ENCODE assay signal across 16 cellular contexts in genomic region chr6:148857817-148858390, GRCh38.
A peak's percentile ranks its signal among the peaks of the same experiment; 100 is the strongest.
DNase-seq lines count a peak whose midpoint lies in the region; ATAC-seq, FAIRE-seq and TF ChIP-seq lines count a peak whose summit lies in the region.
"Had no signal": no experiment of that assay in that cellular context is flagged by ENCODE, and none has a peak within 500 bp of the region (broad histone marks: within the 10 kb centered on the region; RNA-seq: fewer than 3 reads in every experiment).

No MANE protein-coding gene starts in this region.

- no peak for ATAC-seq in stimulated activated naive B cell treated with anti-CD40 and anti-IgM and Interleukin-4, amounts not matched to agents 10 μg/mL and 1 μg/mL and 100 μg/mL, for 72 hours (replicated peaks)
- ATAC-seq: activated naive CD8-positive, alpha-beta T cell treated with anti-CD3 and anti-CD28 coated beads, Interleukin-2, amount 50 U/mL, for 24 hours had no signal

- no peak overlapping the region for H3K27ac Mint-ChIP-seq in stimulated activated naive B cell treated with anti-CD40 and anti-IgM and Interleukin-4, amounts not matched to agents 10 μg/mL and 1 μg/mL and 100 μg/mL, for 72 hours
- H3K27ac Mint-ChIP-seq: activated naive CD8-positive, alpha-beta T cell treated with anti-CD3 and anti-CD28 coated beads, Interleukin-2, amount 50 U/mL, for 24 hours; activated T-cell treated with anti-CD3 and anti-CD28 coated beads, Interleukin-2, amount 50 U/mL, for 24 hours had no signal

- no peak overlapping the region for H3K4me3 Mint-ChIP-seq in stimulated activated naive B cell treated with anti-CD40 and anti-IgM and Interleukin-4, amounts not matched to agents 10 μg/mL and 1 μg/mL and 100 μg/mL, for 72 hours
- H3K4me3 Mint-ChIP-seq: activated naive CD8-positive, alpha-beta T cell treated with anti-CD3 and anti-CD28 coated beads, Interleukin-2, amount 50 U/mL, for 24 hours; activated T-cell treated with anti-CD3 and anti-CD28 coated beads, Interleukin-2, amount 50 U/mL, for 24 hours had no signal

- peaks cover 34 to 55% of the 10 kb centered on the region in 2 donors for H3K4me1 Mint-ChIP-seq in stimulated activated naive B cell treated with anti-CD40 and anti-IgM and Interleukin-4, amounts not matched to agents 10 μg/mL and 1 μg/mL and 100 μg/mL, for 72 hours

- no peaks in the 10 kb centered on the region for H3K27me3 Mint-ChIP-seq in stimulated activated naive B cell treated with anti-CD40 and anti-IgM and Interleukin-4, amounts not matched to agents 10 μg/mL and 1 μg/mL and 100 μg/mL, for 72 hours

- no peak overlapping the region for H3K4me3 ChIP-seq in bronchial epithelial cell (ENCODE audit: low read depth, low read length)
- H3K4me3 ChIP-seq in suprapubic skin: no peak overlapping the region
- H3K4me3 ChIP-seq: BLaER1 treated with 17β-estradiol and CSF1 and Interleukin-3, amounts not matched to agents 10 nM and 100 nM; thoracic aorta had no signal

- H3K36me3 ChIP-seq in bronchial epithelial cell (ENCODE audit: control insufficient read depth, insufficient read depth, low read length) (no peaks in the 10 kb centered on the region), suprapubic skin (no peaks in the 10 kb centered on the region)
- H3K36me3 ChIP-seq: thoracic aorta had no signal

- no peak for FAIRE-seq in bronchial epithelial cell (lab: Jason Lieb, UNC)

- no peak for TF ChIP-seq EP300 in suprapubic skin (IDR thresholded peaks at IDR 0.05)

- no peak overlapping the region for H3K27ac ChIP-seq in suprapubic skin
- H3K27ac ChIP-seq: BLaER1 treated with 17β-estradiol and CSF1 and Interleukin-3, amounts not matched to agents 10 nM and 100 nM; thoracic aorta had no signal

- in situ Hi-C loops in KBM-7 (cut with MboI; ENCODE audit: low pct_unique_long_range_greater_than_20kb, low sequenced_read_pairs): no loop called here

- H3K9me3 Mint-ChIP-seq in stimulated activated naive B cell treated with anti-CD40 and anti-IgM and Interleukin-4, amounts not matched to agents 10 μg/mL and 1 μg/mL and 100 μg/mL, for 72 hours: peaks cover 5 to 9% of the 10 kb centered on the region in 2 donors
- H3K9me3 Mint-ChIP-seq: activated naive CD8-positive, alpha-beta T cell treated with anti-CD3 and anti-CD28 coated beads, Interleukin-2, amount 50 U/mL, for 24 hours had no signal

- no peaks in the 10 kb centered on the region for H3K27me3 ChIP-seq in bronchial epithelial cell (ENCODE audit: control insufficient read depth, insufficient read depth, low read length)
- no peaks in the 10 kb centered on the region for H3K27me3 ChIP-seq in suprapubic skin
- H3K27me3 ChIP-seq: BLaER1 treated with 17β-estradiol and CSF1 and Interleukin-3, amounts not matched to agents 10 nM and 100 nM had no signal

- H3K36me3 Mint-ChIP-seq in stimulated activated naive B cell treated with anti-CD40 and anti-IgM and Interleukin-4, amounts not matched to agents 10 μg/mL and 1 μg/mL and 100 μg/mL, for 72 hours: peaks cover 5 to 16% of the 10 kb centered on the region in 2 donors

- no peaks in the 10 kb centered on the region for H3K9me3 ChIP-seq in suprapubic skin
- H3K9me3 ChIP-seq: thoracic aorta had no signal

- H3K4me1 ChIP-seq in suprapubic skin: peaks cover 36% of the 10 kb centered on the region
- H3K4me1 ChIP-seq: BLaER1 treated with 17β-estradiol and CSF1 and Interleukin-3, amounts not matched to agents 10 nM and 100 nM had no signal

- TF ChIP-seq POLR2A in suprapubic skin (IDR thresholded peaks at IDR 0.05): no peak

- no peak for TF ChIP-seq CTCF in bronchial epithelial cell (IDR thresholded peaks at IDR 0.05; ENCODE audit: insufficient read depth, low read length, severe bottlenecking)
- TF ChIP-seq CTCF in suprapubic skin (IDR thresholded peaks at IDR 0.05): no peak

- DNase-seq in AG20443 (ENCODE audit: low spot score) (peak; percentile 70), KBM-7 (peak; percentile 14), bronchial epithelial cell (ENCODE audit: low read depth) (peak; percentile 94), myocyte (ENCODE audit: low read depth) (peak; percentile 83), GOT3 (lab: John Stamatoyannopoulos, UW) (no peak), suprapubic skin (ENCODE audit: low spot score in 2 of 2) (no peak), C1 segment of cervical spinal cord (lab: John Stamatoyannopoulos, UW) (no peak)
- no peak for DNase-seq in stimulated activated naive B cell treated with anti-CD40 and anti-IgM and Interleukin-4, amounts not matched to agents 10 μg/mL and 1 μg/mL and 100 μg/mL, for 72 hours
- DNase-seq: activated CD4-positive, alpha-beta T cell treated with anti-CD3 and anti-CD28 coated beads for 4 hours; activated naive CD8-positive, alpha-beta T cell treated with anti-CD3 and anti-CD28 coated beads, Interleukin-2, amount 50 U/mL, for 24 hours; activated T-cell treated with anti-CD3 and anti-CD28 coated beads, Interleukin-2, amount 50 U/mL, for 24 hours; NCI-H146; NCI-H524; RPMI8226 had no signal

- WGBS in suprapubic skin: 67% methylated on average over 3 of the region's 3 CpGs

Comparison
In these comparisons a context has a peak if more than half of its experiments do, and no peak if none do; other contexts are left out.
1. DNase-seq: peak in AG20443 (single experiment), KBM-7 (single experiment), bronchial epithelial cell (single experiment) and myocyte (single experiment); none in GOT3 (single experiment), stimulated activated naive B cell treated with anti-CD40 and anti-IgM and Interleukin-4, amounts not matched to agents 10 μg/mL and 1 μg/mL and 100 μg/mL, for 72 hours (single experiment), suprapubic skin (0 of 2) and C1 segment of cervical spinal cord (0 of 14).